In the genomic region with DNA sequence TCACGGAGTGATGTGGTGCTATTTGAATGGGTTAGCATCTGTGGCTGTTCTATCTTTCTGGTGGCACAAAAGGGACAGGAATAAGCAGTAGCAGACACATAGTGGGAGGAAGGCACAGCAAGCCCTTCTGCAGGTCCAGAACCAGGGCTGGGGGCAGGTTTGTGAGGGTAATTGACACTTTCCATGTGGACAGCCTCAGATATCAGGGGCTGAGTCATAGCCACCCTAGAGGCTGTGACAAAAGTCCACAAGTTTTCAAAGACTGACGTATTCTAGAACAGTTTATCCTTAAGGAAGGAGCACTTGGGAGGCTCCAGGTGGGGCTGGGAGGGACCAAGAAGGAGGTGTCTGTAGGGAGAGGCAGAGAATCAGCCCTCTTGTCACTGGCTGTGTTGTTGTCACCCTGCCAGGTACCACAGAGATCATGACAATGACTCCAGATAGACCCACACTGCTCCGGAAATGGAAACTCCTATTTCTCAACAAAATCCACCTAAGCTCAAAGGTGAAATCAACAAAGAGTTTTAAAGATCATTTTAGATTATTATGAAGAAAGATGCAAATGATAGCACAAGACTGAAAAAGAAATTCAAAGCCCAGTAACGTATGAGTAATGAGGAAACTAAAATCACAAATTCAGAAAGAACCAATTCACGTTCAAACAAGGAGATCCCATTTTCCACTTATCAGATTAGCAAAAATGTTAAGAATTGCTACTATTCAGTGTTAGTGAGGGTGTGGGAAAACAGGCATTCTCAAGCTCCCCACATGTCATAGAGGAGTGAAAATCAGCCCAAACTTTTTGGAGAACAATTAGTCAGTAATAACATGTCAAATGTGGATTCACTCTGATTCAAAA, we compare ENCODE assay signal across 8 cellular contexts. TPM values are rescaled to one million over a fixed set of nuclear protein-coding genes. Genes with fewer than 3 reads are reported as not detected.
A peak's percentile ranks its signal among the peaks of the same experiment; 100 is the strongest.
DNase-seq lines count a peak whose midpoint lies in the region; ATAC-seq and TF ChIP-seq lines count a peak whose summit lies in the region.

No MANE protein-coding gene starts in this region.

- peak; percentile 86 for DNase-seq in activated naive CD4-positive, alpha-beta T cell treated with anti-CD3 and anti-CD28 coated beads for 36 hours
- DNase-seq in activated naive CD4-positive, alpha-beta T cell treated with anti-CD3 and anti-CD28 coated beads, Interleukin-2, amount 10 ng/mL, durations not matched to agents 7 days and 5 days = no peak
- no peak for DNase-seq in T-cell
- peak; percentile 81 for DNase-seq in hepatic stellate cell (ENCODE audit: low spot score)
- DNase-seq in stimulated activated naive CD8-positive, alpha-beta T cell treated with anti-CD3 and anti-CD28 coated beads, Interleukin-15, amount 100 ng/mL, for 72 hours = peak in 1 of 2 donors; percentile 47
- no peak for DNase-seq in SHP77 treated with DMSO at 0.1 percent for 48 hours (lab: John Stamatoyannopoulos, UW)
- no peak for DNase-seq in ureter (ENCODE audit: low spot score)

- intact Hi-C loops in activated naive CD4-positive, alpha-beta T cell treated with anti-CD3 and anti-CD28 coated beads for 36 hours (cut with micrococcal nuclease) = loop anchor here (1.0 kb wide), 8 partner anchors 9 to 69 kb away; a partner anchor contains a TSS

- ATAC-seq in T-cell (replicated peaks in 1 of 4) = peak; percentile 42 to 58 (median 45)
- ATAC-seq in stimulated activated naive CD8-positive, alpha-beta T cell treated with anti-CD3 and anti-CD28 coated beads, Interleukin-15, amount 100 ng/mL, for 72 hours = peak; percentile 90
- ATAC-seq in GM18505 (IDR thresholded peaks at IDR 0.05; ENCODE audit: unreplicated experiment) = no peak

- H3K27me3 Mint-ChIP-seq in activated naive CD4-positive, alpha-beta T cell treated with anti-CD3 and anti-CD28 coated beads for 36 hours (ENCODE audit: low read depth) = no peaks in the 10 kb centered on the region
- H3K27me3 Mint-ChIP-seq in activated naive CD4-positive, alpha-beta T cell treated with anti-CD3 and anti-CD28 coated beads, Interleukin-2, amount 10 ng/mL, durations not matched to agents 7 days and 5 days = no peaks in the 10 kb centered on the region
- H3K27me3 Mint-ChIP-seq in T-cell = no peaks in the 10 kb centered on the region
- H3K27me3 Mint-ChIP-seq in stimulated activated naive CD8-positive, alpha-beta T cell treated with anti-CD3 and anti-CD28 coated beads, Interleukin-15, amount 100 ng/mL, for 72 hours = no peaks in the 10 kb centered on the region

- CTCF ChIA-PET in activated naive CD4-positive, alpha-beta T cell treated with anti-CD3 and anti-CD28 coated beads for 36 hours (lab: Charles Lee) = interaction anchor here (0.5 to 1.5 kb wide), 3 partner anchors 12 to 146 kb away, joined by 3 to 7 read pairs (median 4); a partner anchor contains a TSS
- CTCF ChIA-PET in activated naive CD4-positive, alpha-beta T cell treated with anti-CD3 and anti-CD28 coated beads, Interleukin-2, amount 10 ng/mL, durations not matched to agents 7 days and 5 days (lab: Charles Lee) = no interaction called here
- CTCF ChIA-PET in T-cell (lab: Charles Lee) = interaction anchor here in 1 of 2 donors (1.0 kb wide), 1 partner anchor 9 kb away, joined by 3 read pairs; no protein-coding TSS in a partner anchor

- peak overlapping the region; percentile 12 for H3K4me3 Mint-ChIP-seq in activated naive CD4-positive, alpha-beta T cell treated with anti-CD3 and anti-CD28 coated beads for 36 hours
- no peak overlapping the region for H3K4me3 Mint-ChIP-seq in activated naive CD4-positive, alpha-beta T cell treated with anti-CD3 and anti-CD28 coated beads, Interleukin-2, amount 10 ng/mL, durations not matched to agents 7 days and 5 days
- no peak overlapping the region for H3K4me3 Mint-ChIP-seq in T-cell
- H3K4me3 Mint-ChIP-seq in stimulated activated naive CD8-positive, alpha-beta T cell treated with anti-CD3 and anti-CD28 coated beads, Interleukin-15, amount 100 ng/mL, for 72 hours = peak overlapping the region; percentile 51 to 69

- no peak for TF ChIP-seq POLR2A in GM18505 (IDR thresholded peaks at IDR 0.05; ENCODE audit: borderline replicate concordance, extremely low read depth, insufficient read depth, insufficient read length)

- POLR2A ChIA-PET in T-cell (lab: Charles Lee) = no interaction called here

- no peaks in the 10 kb centered on the region for H3K9me3 Mint-ChIP-seq in activated naive CD4-positive, alpha-beta T cell treated with anti-CD3 and anti-CD28 coated beads for 36 hours
- H3K9me3 Mint-ChIP-seq in activated naive CD4-positive, alpha-beta T cell treated with anti-CD3 and anti-CD28 coated beads, Interleukin-2, amount 10 ng/mL, durations not matched to agents 7 days and 5 days = no peaks in the 10 kb centered on the region
- H3K9me3 Mint-ChIP-seq in T-cell = no peaks in the 10 kb centered on the region
- H3K9me3 Mint-ChIP-seq in stimulated activated naive CD8-positive, alpha-beta T cell treated with anti-CD3 and anti-CD28 coated beads, Interleukin-15, amount 100 ng/mL, for 72 hours = no peaks in the 10 kb centered on the region

- no peaks in the 10 kb centered on the region for H3K36me3 Mint-ChIP-seq in activated naive CD4-positive, alpha-beta T cell treated with anti-CD3 and anti-CD28 coated beads for 36 hours (ENCODE audit: low read depth)
- no peaks in the 10 kb centered on the region for H3K36me3 Mint-ChIP-seq in activated naive CD4-positive, alpha-beta T cell treated with anti-CD3 and anti-CD28 coated beads, Interleukin-2, amount 10 ng/mL, durations not matched to agents 7 days and 5 days
- no peaks in the 10 kb centered on the region for H3K36me3 Mint-ChIP-seq in T-cell

- H3K4me1 Mint-ChIP-seq in activated naive CD4-positive, alpha-beta T cell treated with anti-CD3 and anti-CD28 coated beads for 36 hours (ENCODE audit: low read depth) = peaks cover 46% of the 10 kb centered on the region
- H3K4me1 Mint-ChIP-seq in activated naive CD4-positive, alpha-beta T cell treated with anti-CD3 and anti-CD28 coated beads, Interleukin-2, amount 10 ng/mL, durations not matched to agents 7 days and 5 days = peaks cover 18% of the 10 kb centered on the region
- H3K4me1 Mint-ChIP-seq in T-cell = peaks cover 16 to 28% (median 16%) of the 10 kb centered on the region in 3 donors
- peaks cover 57% of the 10 kb centered on the region for H3K4me1 Mint-ChIP-seq in stimulated activated naive CD8-positive, alpha-beta T cell treated with anti-CD3 and anti-CD28 coated beads, Interleukin-15, amount 100 ng/mL, for 72 hours

- H3K27ac Mint-ChIP-seq in activated naive CD4-positive, alpha-beta T cell treated with anti-CD3 and anti-CD28 coated beads for 36 hours = peak overlapping the region; percentile 91
- no peak overlapping the region for H3K27ac Mint-ChIP-seq in activated naive CD4-positive, alpha-beta T cell treated with anti-CD3 and anti-CD28 coated beads, Interleukin-2, amount 10 ng/mL, durations not matched to agents 7 days and 5 days
- no peak overlapping the region for H3K27ac Mint-ChIP-seq in T-cell
- H3K27ac Mint-ChIP-seq in stimulated activated naive CD8-positive, alpha-beta T cell treated with anti-CD3 and anti-CD28 coated beads, Interleukin-15, amount 100 ng/mL, for 72 hours = peak overlapping the region; percentile 92

RNA-seq across cellular contexts. Expression of a gene that starts 48.3 kb away (rescaled TPM):
- 100 to 1,000 TPM; 289 to 293 TPM for total RNA-seq in activated naive CD4-positive, alpha-beta T cell treated with anti-CD3 and anti-CD28 coated beads for 36 hours
- total RNA-seq in T-cell = 1,000 to 10,000 TPM in 2 of 5 donors, 100 to 1,000 TPM in 3; 129 to 1,245 (median 169) TPM
- total RNA-seq in ureter = 152 TPM

Comparison
In these comparisons a context has a peak if more than half of its experiments do, and no peak if none do; other contexts are left out.
1. DNase-seq: peak in activated naive CD4-positive, alpha-beta T cell treated with anti-CD3 and anti-CD28 coated beads for 36 hours (single experiment) and hepatic stellate cell (single experiment); none in activated naive CD4-positive, alpha-beta T cell treated with anti-CD3 and anti-CD28 coated beads, Interleukin-2, amount 10 ng/mL, durations not matched to agents 7 days and 5 days (single experiment), T-cell (0 of 34), SHP77 treated with DMSO at 0.1 percent for 48 hours (single experiment) and ureter (single experiment).
2. H3K27ac Mint-ChIP-seq: peak in activated naive CD4-positive, alpha-beta T cell treated with anti-CD3 and anti-CD28 coated beads for 36 hours (single experiment) and stimulated activated naive CD8-positive, alpha-beta T cell treated with anti-CD3 and anti-CD28 coated beads, Interleukin-15, amount 100 ng/mL, for 72 hours (2 of 2); none in activated naive CD4-positive, alpha-beta T cell treated with anti-CD3 and anti-CD28 coated beads, Interleukin-2, amount 10 ng/mL, durations not matched to agents 7 days and 5 days (single experiment) and T-cell (0 of 2).
3. H3K4me3 Mint-ChIP-seq: peak in activated naive CD4-positive, alpha-beta T cell treated with anti-CD3 and anti-CD28 coated beads for 36 hours (single experiment) and stimulated activated naive CD8-positive, alpha-beta T cell treated with anti-CD3 and anti-CD28 coated beads, Interleukin-15, amount 100 ng/mL, for 72 hours (2 of 2); none in activated naive CD4-positive, alpha-beta T cell treated with anti-CD3 and anti-CD28 coated beads, Interleukin-2, amount 10 ng/mL, durations not matched to agents 7 days and 5 days (single experiment) and T-cell (0 of 3).